In the genomic region with DNA sequence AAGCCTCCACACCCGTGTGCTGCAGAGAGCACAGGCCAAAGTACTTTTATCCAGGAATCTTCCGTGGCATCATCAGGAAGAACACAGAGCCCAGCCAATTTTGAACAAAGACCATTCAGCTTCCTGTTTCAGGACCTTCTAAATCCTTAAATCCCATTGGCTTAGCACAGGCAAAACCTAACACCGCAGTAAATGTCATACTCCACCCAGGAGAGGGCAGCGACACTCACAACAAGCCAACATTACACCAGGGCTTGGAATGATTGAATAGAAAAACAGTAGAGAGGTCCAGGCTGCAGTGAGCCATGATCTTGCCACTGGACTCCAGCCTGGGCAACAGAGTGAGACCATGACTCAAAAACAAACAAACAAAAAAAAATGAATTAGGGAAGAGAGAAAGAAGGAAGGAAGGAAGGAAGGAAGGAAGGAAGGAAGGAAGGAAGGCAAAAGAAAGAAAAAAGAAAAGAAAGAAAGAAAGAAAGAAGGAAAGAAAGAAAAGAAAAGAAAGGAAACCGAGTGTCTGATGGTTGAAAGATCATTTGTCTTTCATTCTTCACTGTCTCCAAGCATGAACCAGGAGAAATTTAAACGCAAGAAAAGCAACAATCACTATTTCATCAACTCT, we compare ENCODE assay signal across 8 cellular contexts.
DNase-seq lines count a peak whose midpoint lies in the region; ATAC-seq and TF ChIP-seq lines count a peak whose summit lies in the region.

No MANE protein-coding gene starts in this region.

- no peaks in the 10 kb centered on the region for H3K36me3 Mint-ChIP-seq in activated T-helper 2 cell treated with anti-CD3 and anti-CD28 coated beads, Interferon-gamma antibody, Interleukin-2, Interleukin-4, amounts not matched to agents 10 μg/mL and 5 μg/mL and 100 μg/mL, durations not matched to agents 14 hours and 24 hours and 36 hours (ENCODE audit: low read depth)

- H3K9me3 Mint-ChIP-seq in activated T-helper 2 cell treated with anti-CD3 and anti-CD28 coated beads, Interferon-gamma antibody, Interleukin-2, Interleukin-4, amounts not matched to agents 10 μg/mL and 5 μg/mL and 100 μg/mL, durations not matched to agents 14 hours and 24 hours and 36 hours: no peaks in the 10 kb centered on the region

- H3K4me1 ChIP-seq in GM23248 (ENCODE audit: insufficient read depth): no peaks in the 10 kb centered on the region

- H3K4me3 ChIP-seq in GM23248: no peak overlapping the region

- ATAC-seq in GM21576 (IDR thresholded peaks at IDR 0.05; ENCODE audit: unreplicated experiment) (no peak), left ventricle myocardium superior (no peak), sciatic nerve (no peak)

- H3K9ac ChIP-seq in GM23248: no peak overlapping the region

- DNase-seq in GM23248 (peak; percentile 20), NCI-H82 (lab: John Stamatoyannopoulos, UW) (peak; percentile 78), germinal center (ENCODE audit: low spot score) (peak; percentile 6), left ventricle myocardium superior (no peak), sciatic nerve (ENCODE audit: low spot score) (no peak)
- no peak for DNase-seq in activated T-helper 2 cell treated with anti-CD3 and anti-CD28 coated beads, Interferon-gamma antibody, Interleukin-2, Interleukin-4, amounts not matched to agents 10 μg/mL and 5 μg/mL and 100 μg/mL, durations not matched to agents 14 hours and 24 hours and 36 hours (ENCODE audit: low spot score)

- no peak overlapping the region for H3K4me2 ChIP-seq in GM23248 (ENCODE audit: unreplicated experiment)

- WGBS in GM23248 (ENCODE audit: low coverage in 1 of 2, low lambda C conversion rate in 2 of 2, missing lambda C conversion rate in 2 of 2), 2 experiments: 73 to 74% methylated on average over 6 of the region's 6 CpGs

- peak; percentile 18 for TF ChIP-seq CTCF in C4-2B (conservative IDR thresholded peaks at IDR 0.05)

- no peaks in the 10 kb centered on the region for H3F3A ChIP-seq in GM23248 (ENCODE audit: insufficient read depth)

- no peak overlapping the region for H2AFZ ChIP-seq in GM23248

- H3K27ac ChIP-seq in C4-2B: no peak overlapping the region
- no peak overlapping the region for H3K27ac ChIP-seq in GM23248

- no peaks in the 10 kb centered on the region for H4K20me1 ChIP-seq in GM23248 (ENCODE audit: insufficient read depth)

- H3K9me3 ChIP-seq in GM23248 (ENCODE audit: low read depth): no peaks in the 10 kb centered on the region

- intact Hi-C loops in activated T-helper 2 cell treated with anti-CD3 and anti-CD28 coated beads, Interferon-gamma antibody, Interleukin-2, Interleukin-4, amounts not matched to agents 10 μg/mL and 5 μg/mL and 100 μg/mL, durations not matched to agents 14 hours and 24 hours and 36 hours (cut with micrococcal nuclease): loop anchor here (2.0 kb wide), 1 partner anchor 136 kb away; no protein-coding TSS in a partner anchor
- intact Hi-C loops in left ventricle myocardium superior (cut with micrococcal nuclease) (no loop called here), sciatic nerve (cut with DNase I) (no loop called here)

- in situ Hi-C loops in GM23248 (cut with MboI): no loop called here

- no peaks in the 10 kb centered on the region for H3K9me2 ChIP-seq in GM23248 (ENCODE audit: insufficient read depth)

- no peaks in the 10 kb centered on the region for H3K36me3 ChIP-seq in GM23248 (ENCODE audit: low read depth)

- peaks cover 15% of the 10 kb centered on the region; the same call in 1 of the 2 replicates for H3K27me3 ChIP-seq in GM23248 (replicated peaks; ENCODE audit: insufficient read depth)

- H3K79me2 ChIP-seq in GM23248 (ENCODE audit: insufficient read depth): no peaks in the 10 kb centered on the region

- no peaks in the 10 kb centered on the region for H3K4me1 Mint-ChIP-seq in activated T-helper 2 cell treated with anti-CD3 and anti-CD28 coated beads, Interferon-gamma antibody, Interleukin-2, Interleukin-4, amounts not matched to agents 10 μg/mL and 5 μg/mL and 100 μg/mL, durations not matched to agents 14 hours and 24 hours and 36 hours (ENCODE audit: low read depth)

- H3K27ac Mint-ChIP-seq in activated T-helper 2 cell treated with anti-CD3 and anti-CD28 coated beads, Interferon-gamma antibody, Interleukin-2, Interleukin-4, amounts not matched to agents 10 μg/mL and 5 μg/mL and 100 μg/mL, durations not matched to agents 14 hours and 24 hours and 36 hours: no peak overlapping the region

- H3K4me3 Mint-ChIP-seq in activated T-helper 2 cell treated with anti-CD3 and anti-CD28 coated beads, Interferon-gamma antibody, Interleukin-2, Interleukin-4, amounts not matched to agents 10 μg/mL and 5 μg/mL and 100 μg/mL, durations not matched to agents 14 hours and 24 hours and 36 hours (ENCODE audit: low read depth): no peak overlapping the region

- H3K27me3 Mint-ChIP-seq in activated T-helper 2 cell treated with anti-CD3 and anti-CD28 coated beads, Interferon-gamma antibody, Interleukin-2, Interleukin-4, amounts not matched to agents 10 μg/mL and 5 μg/mL and 100 μg/mL, durations not matched to agents 14 hours and 24 hours and 36 hours (ENCODE audit: low read depth): peaks cover 24% of the 10 kb centered on the region

Comparison
In these comparisons a context has a peak if more than half of its experiments do, and no peak if none do; other contexts are left out.
1. DNase-seq: peak in GM23248 (single experiment), NCI-H82 (single experiment) and germinal center (single experiment); none in activated T-helper 2 cell treated with anti-CD3 and anti-CD28 coated beads, Interferon-gamma antibody, Interleukin-2, Interleukin-4, amounts not matched to agents 10 μg/mL and 5 μg/mL and 100 μg/mL, durations not matched to agents 14 hours and 24 hours and 36 hours (single experiment), left ventricle myocardium superior (single experiment) and sciatic nerve (single experiment).